ENCODE assay signal across 27 cellular contexts in genomic region chr12:109179927-109180326, GRCh38.
"Had no signal": no experiment of that assay in that cellular context is flagged by ENCODE, and none has a peak within 500 bp of the region (broad histone marks: within the 10 kb centered on the region; RNA-seq: fewer than 3 reads in every experiment).

No MANE protein-coding gene starts in this region.

- H3K9me3 ChIP-seq: mucosa of descending colon, ovary, right atrium auricular region, spleen, stomach, suprapubic skin, thoracic aorta, tibial artery, upper lobe of right lung had no signal

- DNase-seq: hypothalamus; immature natural killer cell; kidney; left colon; mesendoderm; midbrain; mucosa of descending colon; naive thymus-derived CD4-positive, alpha-beta T cell; ovary; small intestine; spleen; stimulated activated CD4-positive, alpha-beta T cell treated with anti-CD3 and anti-CD28 coated beads, Interleukin-1b, Interleukin-23, amount 100 ng/mL, for 48 hours; stimulated activated CD4-positive, alpha-beta T cell treated with anti-CD3 and anti-CD28 coated beads, Interleukin-2, amount 100 ng/mL, for 48 hours; stimulated activated CD4-positive, alpha-beta T cell treated with anti-CD3 and anti-CD28 coated beads, Interleukin-4, amount 100 ng/mL, for 4 hours; stimulated activated CD8-positive, alpha-beta memory T cell treated with anti-CD3 and anti-CD28 coated beads, Interleukin-4, amount 100 ng/mL, for 48 hours; stimulated activated naive B cell treated with anti-CD40 and anti-IgM and Interleukin-4, amounts not matched to agents 10 μg/mL and 1 μg/mL and 100 μg/mL, for 72 hours; stimulated activated naive CD8-positive, alpha-beta T cell treated with anti-CD3 and anti-CD28 coated beads, Interleukin-15, Interleukin-2, amounts not matched to agents 100 U/mL and 50 U/mL, for 24 hours; stomach; tibial artery; trophoblast cell; upper lobe of right lung had no signal

- H3K4me3 ChIP-seq: lung, mucosa of descending colon, ovary, right atrium auricular region, spleen, stomach, suprapubic skin, thoracic aorta, tibial artery, upper lobe of right lung had no signal

- H3K27me3 ChIP-seq: ovary, right atrium auricular region, spleen, stomach, suprapubic skin, tibial artery, upper lobe of right lung had no signal

- H3K4me1 ChIP-seq: right atrium auricular region, spleen, stomach, suprapubic skin, tibial artery, upper lobe of right lung had no signal

- H3K27ac ChIP-seq: ovary, right atrium auricular region, spleen, stomach, suprapubic skin, thoracic aorta, tibial artery, upper lobe of right lung had no signal

- ATAC-seq: left colon; mucosa of descending colon; naive thymus-derived CD4-positive, alpha-beta T cell; natural killer cell treated with Interleukin-12 subunit alpha and Interleukin-12 subunit beta and Interleukin-15 and Interleukin-18, amount 100 ng/mL, for 72 hours; sciatic nerve; stimulated activated naive B cell treated with anti-CD40 and anti-IgM and Interleukin-4, amounts not matched to agents 10 μg/mL and 1 μg/mL and 100 μg/mL, for 72 hours; stimulated activated naive CD8-positive, alpha-beta T cell treated with anti-CD3 and anti-CD28 coated beads, Interleukin-15, Interleukin-2, amounts not matched to agents 100 U/mL and 50 U/mL, for 24 hours; upper lobe of right lung had no signal

- H3K36me3 ChIP-seq: ovary had no signal
